31 cellular contexts compared by ENCODE assay signal in genomic region chr17:63853260-63853659, GRCh38. TPM values are rescaled to one million over a fixed set of nuclear protein-coding genes. Genes with fewer than 3 reads are reported as not detected.
"Had no signal": no experiment of that assay in that cellular context is flagged by ENCODE, and none has a peak within 500 bp of the region (broad histone marks: within the 10 kb centered on the region; RNA-seq: fewer than 3 reads in every experiment).

No MANE protein-coding gene starts in this region.

- H3K4me3 Mint-ChIP-seq: activated CD4-positive, alpha-beta memory T cell treated with anti-CD3 and anti-CD28 coated beads for 36 hours; activated CD4-positive, alpha-beta T cell treated with anti-CD3 and anti-CD28 coated beads for 36 hours; activated CD4-positive, alpha-beta T cell treated with anti-CD3 and anti-CD28 coated beads, Interleukin-2, amount 10 ng/mL, durations not matched to agents 24 days and 14 days; activated CD8-positive, alpha-beta T cell treated with anti-CD3 and anti-CD28 coated beads, Interleukin-2, amount 10 ng/mL, durations not matched to agents 7 days and 5 days; activated naive CD4-positive, alpha-beta T cell treated with anti-CD3 and anti-CD28 coated beads for 36 hours; activated naive CD4-positive, alpha-beta T cell treated with anti-CD3 and anti-CD28 coated beads, Interleukin-2, amount 50 U/mL, for 24 hours; activated naive CD8-positive, alpha-beta T cell treated with anti-CD3 and anti-CD28 coated beads for 36 hours; activated naive CD8-positive, alpha-beta T cell treated with anti-CD3 and anti-CD28 coated beads, Interleukin-2, amount 50 U/mL, for 24 hours; activated T-cell treated with anti-CD3 and anti-CD28 coated beads, Interleukin-2, amount 50 U/mL, for 4 hours; activated T-helper 17 cell treated with anti-CD3 and anti-CD28 coated beads, Interleukin-2, amount 50 U/mL, for 72 hours; effector memory CD8-positive, alpha-beta T cell had no signal

- DNase-seq: activated CD4-positive, alpha-beta memory T cell treated with anti-CD3 and anti-CD28 coated beads for 36 hours; activated CD4-positive, alpha-beta T cell treated with anti-CD3 and anti-CD28 coated beads for 36 hours; activated CD4-positive, CD25-positive, alpha-beta regulatory T cell; activated CD4-positive, CD25-positive, alpha-beta regulatory T cell treated with anti-CD3 and anti-CD28 coated beads, Interleukin-2, amount 50 U/mL, for 72 hours; activated CD8-positive, alpha-beta T cell treated with anti-CD3 and anti-CD28 coated beads, Interleukin-2, amount 10 ng/mL, durations not matched to agents 7 days and 5 days; activated effector memory CD4-positive, alpha-beta T cell treated with Interleukin-2 at 50 U/mL for 16 hours; activated naive CD4-positive, alpha-beta T cell treated with anti-CD3 and anti-CD28 coated beads for 36 hours; activated naive CD8-positive, alpha-beta T cell treated with anti-CD3 and anti-CD28 coated beads for 36 hours; activated naive CD8-positive, alpha-beta T cell treated with anti-CD3 and anti-CD28 coated beads, Interleukin-2, amount 50 U/mL, for 24 hours; activated T-cell treated with anti-CD3 and anti-CD28 coated beads, Interleukin-2, amount 50 U/mL, for 4 hours; adrenal gland; amygdala; aorta; body of pancreas; caudate nucleus; cortex of kidney; dermis blood vessel endothelial cell; effector CD4-positive, alpha-beta T cell; effector memory CD8-positive, alpha-beta T cell; erythroblast; foreskin keratinocyte; gastrocnemius medialis; glutamatergic neuron; heart left ventricle; T-helper 2 cell had no signal

- H3K27me3 Mint-ChIP-seq: activated CD4-positive, alpha-beta memory T cell treated with anti-CD3 and anti-CD28 coated beads for 36 hours; activated CD4-positive, alpha-beta T cell treated with anti-CD3 and anti-CD28 coated beads for 36 hours; activated naive CD4-positive, alpha-beta T cell treated with anti-CD3 and anti-CD28 coated beads, Interleukin-2, amount 50 U/mL, for 24 hours; activated T-helper 17 cell treated with anti-CD3 and anti-CD28 coated beads, Interleukin-2, amount 50 U/mL, for 72 hours; effector memory CD8-positive, alpha-beta T cell had no signal

- H3K9me3 Mint-ChIP-seq: activated naive CD4-positive, alpha-beta T cell treated with anti-CD3 and anti-CD28 coated beads for 36 hours; effector memory CD8-positive, alpha-beta T cell had no signal

- ATAC-seq: activated CD4-positive, alpha-beta T cell treated with anti-CD3 and anti-CD28 coated beads for 36 hours; activated CD8-positive, alpha-beta T cell treated with anti-CD3 and anti-CD28 coated beads, Interleukin-2, amount 10 ng/mL, durations not matched to agents 7 days and 5 days; activated naive CD8-positive, alpha-beta T cell treated with anti-CD3 and anti-CD28 coated beads, Interleukin-2, amount 50 U/mL, for 24 hours; activated T-cell treated with anti-CD3 and anti-CD28 coated beads, Interleukin-2, amount 50 U/mL, for 4 hours; activated T-helper 17 cell treated with anti-CD3 and anti-CD28 coated beads, Interleukin-2, amount 50 U/mL, for 72 hours; body of pancreas; effector memory CD8-positive, alpha-beta T cell; foreskin keratinocyte; gastrocnemius medialis; heart left ventricle had no signal

- H3K4me1 ChIP-seq: adrenal gland, foreskin keratinocyte had no signal

- H3K27ac Mint-ChIP-seq: activated CD4-positive, alpha-beta memory T cell treated with anti-CD3 and anti-CD28 coated beads for 36 hours; activated CD4-positive, alpha-beta T cell treated with anti-CD3 and anti-CD28 coated beads for 36 hours; activated CD4-positive, alpha-beta T cell treated with anti-CD3 and anti-CD28 coated beads, Interleukin-2, amount 10 ng/mL, durations not matched to agents 24 days and 14 days; activated CD8-positive, alpha-beta T cell treated with anti-CD3 and anti-CD28 coated beads, Interleukin-2, amount 10 ng/mL, durations not matched to agents 7 days and 5 days; activated naive CD4-positive, alpha-beta T cell treated with anti-CD3 and anti-CD28 coated beads for 36 hours; activated naive CD4-positive, alpha-beta T cell treated with anti-CD3 and anti-CD28 coated beads, Interleukin-2, amount 50 U/mL, for 24 hours; activated naive CD8-positive, alpha-beta T cell treated with anti-CD3 and anti-CD28 coated beads for 36 hours; activated naive CD8-positive, alpha-beta T cell treated with anti-CD3 and anti-CD28 coated beads, Interleukin-2, amount 50 U/mL, for 24 hours; activated T-helper 17 cell treated with anti-CD3 and anti-CD28 coated beads, Interleukin-2, amount 50 U/mL, for 72 hours; effector memory CD8-positive, alpha-beta T cell had no signal

- H3K4me3 ChIP-seq: adrenal gland, body of pancreas, esophagus muscularis mucosa, gastrocnemius medialis, heart left ventricle had no signal

- H3K36me3 ChIP-seq: adrenal gland, esophagus muscularis mucosa, gastrocnemius medialis, heart left ventricle had no signal

- H3K27ac ChIP-seq: adrenal gland, body of pancreas, esophagus muscularis mucosa, foreskin keratinocyte, gastrocnemius medialis, heart left ventricle had no signal

- H3K36me3 Mint-ChIP-seq: activated CD4-positive, alpha-beta memory T cell treated with anti-CD3 and anti-CD28 coated beads for 36 hours; activated naive CD4-positive, alpha-beta T cell treated with anti-CD3 and anti-CD28 coated beads, Interleukin-2, amount 50 U/mL, for 24 hours had no signal

- H3K9me3 ChIP-seq: adrenal gland, esophagus muscularis mucosa, gastrocnemius medialis, heart left ventricle had no signal

RNA-seq across cellular contexts. Expression of gene CSH2, which starts 20.2 kb away (rescaled TPM):
- total RNA-seq: activated CD4-positive, alpha-beta memory T cell treated with anti-CD3 and anti-CD28 coated beads for 36 hours; activated CD4-positive, alpha-beta T cell treated with anti-CD3 and anti-CD28 coated beads for 36 hours; activated CD4-positive, alpha-beta T cell treated with anti-CD3 and anti-CD28 coated beads, Interleukin-2, amount 10 ng/mL, durations not matched to agents 24 days and 14 days; activated CD8-positive, alpha-beta memory T cell treated with anti-CD3 and anti-CD28 coated beads for 36 hours; activated CD8-positive, alpha-beta T cell treated with anti-CD3 and anti-CD28 coated beads, Interleukin-2, amount 10 ng/mL, durations not matched to agents 7 days and 5 days; activated naive CD4-positive, alpha-beta T cell treated with anti-CD3 and anti-CD28 coated beads for 36 hours; activated naive CD8-positive, alpha-beta T cell treated with anti-CD3 and anti-CD28 coated beads for 36 hours; activated T-cell treated with anti-CD3 and anti-CD28 coated beads, Interleukin-2, amount 50 U/mL, for 4 hours; adrenal gland; aorta; body of pancreas; chondrocyte; dermis blood vessel endothelial cell; esophagus muscularis mucosa; foreskin keratinocyte; gastrocnemius medialis; heart left ventricle had no signal

RNA-seq across cellular contexts. Expression of gene GH2, which starts 28.5 kb away (rescaled TPM):
- total RNA-seq: activated CD4-positive, alpha-beta memory T cell treated with anti-CD3 and anti-CD28 coated beads for 36 hours; activated CD4-positive, alpha-beta T cell treated with anti-CD3 and anti-CD28 coated beads for 36 hours; activated CD4-positive, alpha-beta T cell treated with anti-CD3 and anti-CD28 coated beads, Interleukin-2, amount 10 ng/mL, durations not matched to agents 24 days and 14 days; activated CD8-positive, alpha-beta memory T cell treated with anti-CD3 and anti-CD28 coated beads for 36 hours; activated CD8-positive, alpha-beta T cell treated with anti-CD3 and anti-CD28 coated beads, Interleukin-2, amount 10 ng/mL, durations not matched to agents 7 days and 5 days; activated naive CD4-positive, alpha-beta T cell treated with anti-CD3 and anti-CD28 coated beads for 36 hours; activated naive CD8-positive, alpha-beta T cell treated with anti-CD3 and anti-CD28 coated beads for 36 hours; activated T-cell treated with anti-CD3 and anti-CD28 coated beads, Interleukin-2, amount 50 U/mL, for 4 hours; activated T-helper 17 cell treated with anti-CD3 and anti-CD28 coated beads, Interleukin-2, amount 50 U/mL, for 72 hours; adrenal gland; aorta; body of pancreas; chondrocyte; dermis blood vessel endothelial cell; esophagus muscularis mucosa; foreskin keratinocyte; gastrocnemius medialis; heart left ventricle had no signal
